Comparison of ENCODE assay signal across 1 cellular context in the genomic region with DNA sequence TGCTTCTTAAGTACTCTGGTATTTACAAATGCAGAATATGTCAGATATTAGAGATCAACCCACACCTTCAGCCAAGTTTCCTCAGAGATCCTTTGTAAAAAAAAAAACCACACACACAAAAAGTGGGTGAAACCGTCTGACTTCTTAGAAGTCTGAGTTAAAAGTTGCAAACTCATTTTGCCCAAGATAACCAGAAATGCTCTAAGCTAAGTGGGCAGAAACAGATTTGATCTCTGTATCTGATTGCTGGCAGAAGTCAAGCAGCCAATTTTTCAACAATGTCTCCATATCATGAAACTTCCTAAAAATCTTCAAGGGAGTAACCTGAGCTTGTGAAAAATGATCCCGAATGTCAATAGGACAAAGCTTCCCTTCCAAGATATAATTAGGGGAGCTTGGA.
A peak's percentile ranks its signal among the peaks of the same experiment; 100 is the strongest.
TF ChIP-seq lines count a peak whose summit lies in the region.

No MANE protein-coding gene starts in this region.

TF ChIP-seq in K562, 482 proteins besides CTCF, POLR2A, EP300 and RAD21:
- peak; percentile 47; the same call in 1 of the 2 replicates for TF ChIP-seq MTA2 (IDR thresholded peaks at IDR 0.05; ENCODE audit: low read depth)
- peak; percentile 75 for TF ChIP-seq DPF2 (IDR thresholded peaks at IDR 0.05)
- TF ChIP-seq EGR1 (conservative IDR thresholded peaks at IDR 0.05): 0 out of 2 replicates have a peak, but pooled peaks have one; percentile 7
- TF ChIP-seq NFIX (CRISPR knock-in tag; IDR thresholded peaks at IDR 0.05; ENCODE audit: low read depth): no peak
- TF ChIP-seq KDM1A (IDR thresholded peaks at IDR 0.05): peak; percentile 58 to 82; a peak in 3 of 4 replicates
- TF ChIP-seq NFE2 (IDR thresholded peaks at IDR 0.05; ENCODE audit: low read depth): peak; percentile 89
- TF ChIP-seq SMARCE1 (IDR thresholded peaks at IDR 0.05): peak; percentile 68; the same call in 1 of the 2 replicates
- peak; percentile 71 for TF ChIP-seq CBFA2T3 (IDR thresholded peaks at IDR 0.05)
- peak; percentile 51 for TF ChIP-seq CCNT2 (IDR thresholded peaks at IDR 0.05; ENCODE audit: borderline replicate concordance, extremely low read depth, insufficient read length, low read depth, low read length)
- TF ChIP-seq, protein P1, sequence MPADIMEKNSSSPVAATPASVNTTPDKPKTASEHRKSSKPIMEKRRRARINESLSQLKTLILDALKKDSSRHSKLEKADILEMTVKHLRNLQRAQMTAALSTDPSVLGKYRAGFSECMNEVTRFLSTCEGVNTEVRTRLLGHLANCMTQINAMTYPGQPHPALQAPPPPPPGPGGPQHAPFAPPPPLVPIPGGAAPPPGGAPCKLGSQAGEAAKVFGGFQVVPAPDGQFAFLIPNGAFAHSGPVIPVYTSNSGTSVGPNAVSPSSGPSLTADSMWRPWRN (IDR thresholded peaks at IDR 0.05; ENCODE audit: low read depth): peak; percentile 77; the same call in 1 of the 2 replicates
- TF ChIP-seq SOX6 (IDR thresholded peaks at IDR 0.05): peak; percentile 78
- TF ChIP-seq ZFPM2 (CRISPR knock-in tag; IDR thresholded peaks at IDR 0.05): no peak
- peak; percentile 45; the same call in 1 of the 2 replicates for TF ChIP-seq MAFK (IDR thresholded peaks at IDR 0.05; ENCODE audit: low read length)
- TF ChIP-seq ETS2 (tag; IDR thresholded peaks at IDR 0.05; ENCODE audit: borderline replicate concordance, poor library complexity, severe bottlenecking): no peak
- peak; percentile 71 for TF ChIP-seq SMAD4 (CRISPR knock-in tag; conservative IDR thresholded peaks at IDR 0.05)
- TF ChIP-seq C11orf30 (IDR thresholded peaks at IDR 0.05; ENCODE audit: low read depth): peak; percentile 67; the same call in 1 of the 2 replicates
- no peak for TF ChIP-seq ZNF586 (CRISPR knock-in tag; conservative IDR thresholded peaks at IDR 0.05)
- peak; percentile 63 for TF ChIP-seq MAFG (tag; conservative IDR thresholded peaks at IDR 0.05)
- TF ChIP-seq TEAD4 (IDR thresholded peaks at IDR 0.05; ENCODE audit: low read length): peak; percentile 53; the same call in 1 of the 2 replicates
- TF ChIP-seq TEAD4 (CRISPR knock-in tag; IDR thresholded peaks at IDR 0.05; ENCODE audit: borderline replicate concordance): no peak
- peak; percentile 39; the same call in 1 of the 2 replicates for TF ChIP-seq NCOR1 (IDR thresholded peaks at IDR 0.05)
- peak in 1 of 2 experiments; percentile 67; a peak in 2 of 4 replicates for TF ChIP-seq HDAC1 (IDR thresholded peaks at IDR 0.05)
- peak; percentile 39 for TF ChIP-seq MEIS2 (IDR thresholded peaks at IDR 0.05; ENCODE audit: partially characterized antibody)
- no peak for TF ChIP-seq CREBBP (IDR thresholded peaks at IDR 0.05; ENCODE audit: low read depth, low read length)
- TF ChIP-seq ZNF384 (IDR thresholded peaks at IDR 0.05; ENCODE audit: low read depth, low read length): peak; percentile 40; the same call in 1 of the 2 replicates
- TF ChIP-seq ZNF12 (CRISPR knock-in tag; IDR thresholded peaks at IDR 0.05): no peak
- TF ChIP-seq TCF3 (CRISPR knock-in tag; IDR thresholded peaks at IDR 0.05): 0 out of 2 replicates have a peak, but pooled peaks have one; percentile 30
- TF ChIP-seq KDM5B (IDR thresholded peaks at IDR 0.05; ENCODE audit: insufficient replicate concordance, low read depth, low read length): no peak
- TF ChIP-seq HDAC2 (IDR thresholded peaks at IDR 0.05): peak; percentile 83
- TF ChIP-seq TAL1 (IDR thresholded peaks at IDR 0.05): peak; percentile 49; the same call in 1 of the 2 replicates
- TF ChIP-seq TBL1XR1 (IDR thresholded peaks at IDR 0.05; ENCODE audit: low read length in 2 of 2): peak in 1 of 2 experiments; percentile 73; a peak in 2 of 4 replicates
- 0 out of 2 replicates have a peak, but pooled peaks have one; percentile 12 for TF ChIP-seq FOXM1 (IDR thresholded peaks at IDR 0.05; ENCODE audit: low read depth)
- no peak for TF ChIP-seq FOXM1 (CRISPR knock-in tag; IDR thresholded peaks at IDR 0.05; ENCODE audit: low read depth)
- peak in 1 of 2 experiments; percentile 97; a peak in 2 of 4 replicates for TF ChIP-seq RCOR1 (IDR thresholded peaks at IDR 0.05; ENCODE audit: borderline replicate concordance in 1 of 2, low read depth in 2 of 2, low read length in 2 of 2)
- TF ChIP-seq ETV5 (CRISPR knock-in tag; IDR thresholded peaks at IDR 0.05; ENCODE audit: low read depth): no peak
- TF ChIP-seq ZNF316 (IDR thresholded peaks at IDR 0.05): peak; percentile 43
- no peak for TF ChIP-seq ZNF589 (CRISPR knock-in tag; IDR thresholded peaks at IDR 0.05; ENCODE audit: low read depth)
- peak; percentile 67; the same call in 1 of the 2 replicates for TF ChIP-seq MAFF (IDR thresholded peaks at IDR 0.05; ENCODE audit: low read length)
- TF ChIP-seq, protein P2, sequence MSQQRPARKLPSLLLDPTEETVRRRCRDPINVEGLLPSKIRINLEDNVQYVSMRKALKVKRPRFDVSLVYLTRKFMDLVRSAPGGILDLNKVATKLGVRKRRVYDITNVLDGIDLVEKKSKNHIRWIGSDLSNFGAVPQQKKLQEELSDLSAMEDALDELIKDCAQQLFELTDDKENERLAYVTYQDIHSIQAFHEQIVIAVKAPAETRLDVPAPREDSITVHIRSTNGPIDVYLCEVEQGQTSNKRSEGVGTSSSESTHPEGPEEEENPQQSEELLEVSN (IDR thresholded peaks at IDR 0.05; ENCODE audit: borderline replicate concordance in 1 of 2, extremely low read depth in 1 of 2, insufficient read depth in 1 of 2, insufficient read length in 1 of 2, low read depth in 1 of 2, low read length in 1 of 2, poor library complexity in 1 of 2, severe bottlenecking in 1 of 2): no peak
- TF ChIP-seq ESRRA (IDR thresholded peaks at IDR 0.05; ENCODE audit: borderline replicate concordance, low read depth): 0 out of 2 replicates have a peak, but pooled peaks have one; percentile 25
- peak; percentile 74 for TF ChIP-seq ARID1B (IDR thresholded peaks at IDR 0.05)
- TF ChIP-seq, protein P3, sequence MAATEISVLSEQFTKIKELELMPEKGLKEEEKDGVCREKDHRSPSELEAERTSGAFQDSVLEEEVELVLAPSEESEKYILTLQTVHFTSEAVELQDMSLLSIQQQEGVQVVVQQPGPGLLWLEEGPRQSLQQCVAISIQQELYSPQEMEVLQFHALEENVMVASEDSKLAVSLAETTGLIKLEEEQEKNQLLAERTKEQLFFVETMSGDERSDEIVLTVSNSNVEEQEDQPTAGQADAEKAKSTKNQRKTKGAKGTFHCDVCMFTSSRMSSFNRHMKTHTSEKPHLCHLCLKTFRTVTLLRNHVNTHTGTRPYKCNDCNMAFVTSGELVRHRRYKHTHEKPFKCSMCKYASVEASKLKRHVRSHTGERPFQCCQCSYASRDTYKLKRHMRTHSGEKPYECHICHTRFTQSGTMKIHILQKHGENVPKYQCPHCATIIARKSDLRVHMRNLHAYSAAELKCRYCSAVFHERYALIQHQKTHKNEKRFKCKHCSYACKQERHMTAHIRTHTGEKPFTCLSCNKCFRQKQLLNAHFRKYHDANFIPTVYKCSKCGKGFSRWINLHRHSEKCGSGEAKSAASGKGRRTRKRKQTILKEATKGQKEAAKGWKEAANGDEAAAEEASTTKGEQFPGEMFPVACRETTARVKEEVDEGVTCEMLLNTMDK (IDR thresholded peaks at IDR 0.05; ENCODE audit: borderline replicate concordance, insufficient read depth, low read depth, low read length, poor library complexity, severe bottlenecking): no peak
- TF ChIP-seq MIER1 (IDR thresholded peaks at IDR 0.05; ENCODE audit: low read depth): no peak
- no peak for TF ChIP-seq TFAM (CRISPR knock-in tag; conservative IDR thresholded peaks at IDR 0.05)
- no peak for TF ChIP-seq ZNF311 (CRISPR knock-in tag; IDR thresholded peaks at IDR 0.05)
- TF ChIP-seq CBFA2T2 (conservative IDR thresholded peaks at IDR 0.05): peak; percentile 45; the same call in 1 of the 2 replicates
- peak; percentile 67 for TF ChIP-seq SMARCA4 (IDR thresholded peaks at IDR 0.05)
- 0 out of 4 replicates have a peak, but pooled peaks of 1 of the 2 experiments have one; percentile 26 for TF ChIP-seq ZNF639 (CRISPR knock-in tag; conservative IDR thresholded peaks at IDR 0.05 in 1 of 2, IDR thresholded peaks at IDR 0.05 in 1 of 2)
- TF ChIP-seq PRMT5 (CRISPR knock-in tag; IDR thresholded peaks at IDR 0.05): no peak
- no peak for TF ChIP-seq SMAD3 (CRISPR knock-in tag; conservative IDR thresholded peaks at IDR 0.05)
- TF ChIP-seq MAZ (CRISPR knock-in tag; conservative IDR thresholded peaks at IDR 0.05 in 1 of 2, IDR thresholded peaks at IDR 0.05 in 1 of 2): no peak
